In genomic region chr18:38459086-38459485, GRCh38 we compare ENCODE assay signal across 16 cellular contexts.
DNase-seq lines count a peak whose midpoint lies in the region; ATAC-seq and FAIRE-seq lines count a peak whose summit lies in the region.
"Had no signal": no experiment of that assay in that cellular context is flagged by ENCODE, and none has a peak within 500 bp of the region (broad histone marks: within the 10 kb centered on the region; RNA-seq: fewer than 3 reads in every experiment).

No MANE protein-coding gene starts in this region.

- ATAC-seq in right cardiac atrium: peak; percentile 59 to 65

- no peaks in the 10 kb centered on the region for H3K4me1 ChIP-seq in right cardiac atrium (ENCODE audit: control insufficient read depth, insufficient read depth, low read length)
- peaks cover 21% of the 10 kb centered on the region for H3K4me1 ChIP-seq in SJCRH30
- no peaks in the 10 kb centered on the region for H3K4me1 ChIP-seq in mesenchymal stem cell (ENCODE audit: control insufficient read depth, insufficient read depth, low read depth, low read length)

- no peak overlapping the region for H4K8ac ChIP-seq in mesenchymal stem cell (ENCODE audit: low read length)

- no peak overlapping the region for H2BK15ac ChIP-seq in mesenchymal stem cell (ENCODE audit: low read depth, poor library complexity, severe bottlenecking)

- FAIRE-seq in urothelium cell line (lab: Jason Lieb, UNC): no peak
- FAIRE-seq: H1 had no signal

- H2AFZ ChIP-seq in mesenchymal stem cell (ENCODE audit: low read depth, low read length): no peak overlapping the region

- H3K23ac ChIP-seq in mesenchymal stem cell (ENCODE audit: low read length in 2 of 2): no peak overlapping the region

- no peak overlapping the region for H2BK12ac ChIP-seq in mesenchymal stem cell (ENCODE audit: low read length in 2 of 2)

- H3K27ac ChIP-seq in right cardiac atrium (ENCODE audit: low read length) (no peak overlapping the region), SJCRH30 (peak overlapping the region; percentile 87), mesenchymal stem cell (ENCODE audit: low read length, poor library complexity, severe bottlenecking) (no peak overlapping the region)

- H3K18ac ChIP-seq in mesenchymal stem cell (ENCODE audit: low read depth in 1 of 2, low read length in 2 of 2): no peak overlapping the region

- no peak overlapping the region for H2AK5ac ChIP-seq in mesenchymal stem cell (ENCODE audit: low read length, severe bottlenecking)

- no peak overlapping the region for H3K9ac ChIP-seq in mesenchymal stem cell (ENCODE audit: low read length)

- no peaks in the 10 kb centered on the region for H3K27me3 ChIP-seq in right cardiac atrium (ENCODE audit: control insufficient read depth, insufficient read depth)
- H3K27me3 ChIP-seq in SJCRH30: no peaks in the 10 kb centered on the region
- no peaks in the 10 kb centered on the region for H3K27me3 ChIP-seq in mesenchymal stem cell (ENCODE audit: control insufficient read depth in 1 of 2, insufficient read depth in 1 of 2, low read length in 2 of 2)

- no peak overlapping the region for H4K91ac ChIP-seq in mesenchymal stem cell (ENCODE audit: low read length)

- no peaks in the 10 kb centered on the region for H3K9me3 ChIP-seq in right cardiac atrium (ENCODE audit: control insufficient read depth, low read length)
- H3K9me3 ChIP-seq in SJCRH30 (replicated peaks): no peaks in the 10 kb centered on the region
- H3K9me3 ChIP-seq in mesenchymal stem cell (ENCODE audit: control insufficient read depth, low read length): no peaks in the 10 kb centered on the region

- no peak overlapping the region for H3K4ac ChIP-seq in mesenchymal stem cell (ENCODE audit: low read depth in 1 of 2, low read length in 2 of 2)

- no peak overlapping the region for H3K4me3 ChIP-seq in right cardiac atrium (ENCODE audit: low read length)
- H3K4me3 ChIP-seq in SJCRH30: peak overlapping the region; percentile 9
- H3K4me3 ChIP-seq in mesenchymal stem cell (ENCODE audit: insufficient read depth in 1 of 2, low read depth in 1 of 2, low read length in 2 of 2): no peak overlapping the region

- H3K4me2 ChIP-seq in mesenchymal stem cell (ENCODE audit: low read length, poor library complexity, severe bottlenecking): no peak overlapping the region

- no peak overlapping the region for H2BK5ac ChIP-seq in mesenchymal stem cell (ENCODE audit: low read depth, low read length, poor library complexity, severe bottlenecking)

- peak overlapping the region in 1 of 2 experiments; percentile 86 for H3K14ac ChIP-seq in mesenchymal stem cell (ENCODE audit: low read length in 2 of 2)

- no peak overlapping the region for H2BK120ac ChIP-seq in mesenchymal stem cell (ENCODE audit: low read depth, low read length)

- no peaks in the 10 kb centered on the region for H3K36me3 ChIP-seq in SJCRH30
- no peaks in the 10 kb centered on the region for H3K36me3 ChIP-seq in mesenchymal stem cell (ENCODE audit: control insufficient read depth in 1 of 2, insufficient read depth in 2 of 2, low read depth in 1 of 2, low read length in 2 of 2)

- 60% methylated on average over 8 of the region's 8 CpGs for WGBS in right cardiac atrium
- 85% methylated on average over 8 of the region's 8 CpGs for WGBS in mesenchymal stem cell

- H3K79me1 ChIP-seq in mesenchymal stem cell (replicated peaks; ENCODE audit: low read length, poor library complexity, severe bottlenecking): no peaks in the 10 kb centered on the region

- peak in 1 of 3 donors; percentile 22 for DNase-seq in right cardiac atrium
- DNase-seq in cardiac septum (ENCODE audit: low spot score): no peak
- peak; percentile 83 to 84 for DNase-seq in SJCRH30
- DNase-seq in left kidney (ENCODE audit: low read depth, low spot score): peak; percentile 82
- no peak for DNase-seq in urothelium cell line (ENCODE audit: low spot score)
- DNase-seq in cerebellum (ENCODE audit: low spot score): no peak
- no peak for DNase-seq in amniotic stem cell (lab: John Stamatoyannopoulos, UW)
- DNase-seq in mesenchymal stem cell: no peak
- DNase-seq: ACHN; CD4-positive, alpha-beta memory T cell; NCI-H1417; NCI-H2081; NCI-H510A; NK-92 treated with Interleukin-12 subunit alpha and Interleukin-12 subunit beta, amount 100 ng/mL, for 24 hours; RPMI8226 had no signal

- intact Hi-C loops in right cardiac atrium (cut with DNase I) (no loop called here), cardiac septum (cut with DNase I) (no loop called here)

Comparison
In these comparisons a context has a peak if more than half of its experiments do, and no peak if none do; other contexts are left out.
1. DNase-seq: peak in SJCRH30 (2 of 2) and left kidney (single experiment); none in cardiac septum (single experiment), urothelium cell line (single experiment), cerebellum (single experiment), amniotic stem cell (single experiment) and mesenchymal stem cell (single experiment).